9 cellular contexts compared by ENCODE assay signal in the genomic region with DNA sequence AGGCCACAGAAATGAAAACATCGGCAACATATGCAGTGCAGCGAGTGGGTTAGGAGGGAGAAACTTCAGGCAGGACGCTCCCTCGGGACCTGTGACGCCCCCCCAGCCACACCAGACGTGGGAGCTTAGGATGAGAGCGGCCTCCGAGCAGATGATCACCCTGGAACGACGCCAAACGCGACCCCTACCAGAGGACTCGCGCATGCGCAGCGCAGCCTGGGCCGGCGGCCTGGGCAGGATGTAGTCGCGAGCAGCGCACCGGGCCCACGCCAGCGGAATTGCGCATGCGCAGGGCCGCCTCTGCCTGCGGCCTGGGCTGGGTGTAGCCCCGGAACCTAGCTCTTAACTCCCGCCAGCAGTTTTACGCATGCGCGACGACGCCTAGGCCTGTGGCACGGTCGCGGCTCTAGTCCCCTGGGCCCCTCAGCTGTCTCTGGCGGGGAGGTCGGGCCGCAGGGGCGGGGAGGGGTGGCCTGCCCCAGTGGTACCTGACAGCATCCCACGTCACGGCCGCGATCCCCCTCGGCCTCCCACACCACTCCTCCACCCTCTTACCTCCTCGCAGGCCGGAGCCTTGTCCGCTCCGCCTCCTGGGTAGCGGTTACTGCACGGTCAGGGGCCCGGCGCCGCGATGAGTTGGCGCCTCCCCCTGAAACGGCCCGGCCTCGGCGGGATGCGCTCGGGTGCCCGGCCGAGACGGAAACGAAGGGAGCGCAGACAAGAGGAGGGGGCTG. TPM values are rescaled to one million over a fixed set of nuclear protein-coding genes. Genes with fewer than 3 reads are reported as not detected.
DNase-seq lines count a peak whose midpoint lies in the region; ATAC-seq, FAIRE-seq and TF ChIP-seq lines count a peak whose summit lies in the region.
"Had no signal": no experiment of that assay in that cellular context is flagged by ENCODE, and none has a peak within 500 bp of the region (broad histone marks: within the 10 kb centered on the region; RNA-seq: fewer than 3 reads in every experiment).

Gene RCBTB2 (minus strand): TSS at position 608 of the 734 bp plus-strand sequence. CDS start 11,141 bp downstream, outside the sequence.

- H3K36me3 ChIP-seq in kidney (ENCODE audit: control insufficient read depth in 1 of 2, insufficient read depth in 2 of 2, low read length in 2 of 2): no peaks in the 10 kb centered on the region

- H3K4me3 ChIP-seq in AG10803 (ENCODE audit: low read length) (peak within 1 kb of the TSS; percentile 86), kidney (ENCODE audit: low read length in 2 of 2) (peak within 1 kb of the TSS; percentile 76 to 92)

- no peaks in the 10 kb centered on the region for H3K9me3 ChIP-seq in kidney (ENCODE audit: control insufficient read depth in 1 of 2, low read length in 2 of 2)

- intact Hi-C loops in kidney (cut with DNase I): no loop called here

- DNase-seq in AG10803 (ENCODE audit: low read depth): peak; percentile 97
- peak; percentile 88 to 97 for DNase-seq in NCI-H446 (lab: John Stamatoyannopoulos, UW)
- peak; percentile 98 for DNase-seq in activated CD4-positive, CD25-positive, alpha-beta regulatory T cell treated with anti-CD3 and anti-CD28 coated beads, Interleukin-2, amount 50 U/mL, for 72 hours
- peak; percentile 8 to 55 for DNase-seq in cerebellar nuclear complex (lab: John Stamatoyannopoulos, UW)
- peak; percentile 100 for DNase-seq in kidney
- DNase-seq in stimulated activated CD4-positive, alpha-beta T cell treated with anti-CD3 and anti-CD28 coated beads, Interleukin-15, amount 100 ng/mL, for 1 hour (ENCODE audit: low read depth in 1 of 2, low spot score in 1 of 2): peak; percentile 98

- TF ChIP-seq CTCF in AG10803 (conservative IDR thresholded peaks at IDR 0.05; ENCODE audit: low read length): no peak
- no peak for TF ChIP-seq CTCF in kidney (IDR thresholded peaks at IDR 0.05; ENCODE audit: borderline replicate concordance, extremely low read depth, insufficient read depth)

- peaks cover 7 to 8% of the 10 kb centered on the region in 2 donors for H3K4me1 ChIP-seq in kidney (ENCODE audit: control insufficient read depth in 1 of 2, insufficient read depth in 1 of 2, low read depth in 1 of 2, low read length in 2 of 2)

- H3K9ac ChIP-seq in kidney (ENCODE audit: low read length in 2 of 2): peak within 1 kb of the TSS; percentile 96 to 98

- H3K27ac ChIP-seq in kidney (ENCODE audit: low read depth in 2 of 2, low read length in 2 of 2): peak within 1 kb of the TSS; percentile 99

- peak; percentile 87 for ATAC-seq in GM19035 (IDR thresholded peaks at IDR 0.05; ENCODE audit: unreplicated experiment)
- peak; percentile 76 for ATAC-seq in HG03342 (IDR thresholded peaks at IDR 0.05; ENCODE audit: unreplicated experiment)

- no peak for FAIRE-seq in kidney (lab: Jason Lieb, UNC)
- FAIRE-seq: TTC549 had no signal

RNA-seq across cellular contexts. Expression of gene RCBTB2, which starts in this region (rescaled TPM):
- total RNA-seq in kidney: 19.6 TPM
- polyA plus RNA-seq in kidney (ENCODE audit: insufficient read depth, low read depth, low replicate concordance): 17.0 TPM

Comparison
In these comparisons a context has a peak if more than half of its experiments do, and no peak if none do; other contexts are left out.
1. Peak in every context shown above with its lines: DNase-seq, ATAC-seq, H3K4me3 ChIP-seq and H3K27ac ChIP-seq.
2. DNase-seq: peak in every context shown above with its lines; median percentile 100 in kidney; 98 in activated CD4-positive, CD25-positive, alpha-beta regulatory T cell treated with anti-CD3 and anti-CD28 coated beads, Interleukin-2, amount 50 U/mL, for 72 hours; 98 in stimulated activated CD4-positive, alpha-beta T cell treated with anti-CD3 and anti-CD28 coated beads, Interleukin-15, amount 100 ng/mL, for 1 hour; 97 in AG10803; 92 in NCI-H446; 32 in cerebellar nuclear complex.